2 cellular contexts compared by ENCODE assay signal in the genomic region with DNA sequence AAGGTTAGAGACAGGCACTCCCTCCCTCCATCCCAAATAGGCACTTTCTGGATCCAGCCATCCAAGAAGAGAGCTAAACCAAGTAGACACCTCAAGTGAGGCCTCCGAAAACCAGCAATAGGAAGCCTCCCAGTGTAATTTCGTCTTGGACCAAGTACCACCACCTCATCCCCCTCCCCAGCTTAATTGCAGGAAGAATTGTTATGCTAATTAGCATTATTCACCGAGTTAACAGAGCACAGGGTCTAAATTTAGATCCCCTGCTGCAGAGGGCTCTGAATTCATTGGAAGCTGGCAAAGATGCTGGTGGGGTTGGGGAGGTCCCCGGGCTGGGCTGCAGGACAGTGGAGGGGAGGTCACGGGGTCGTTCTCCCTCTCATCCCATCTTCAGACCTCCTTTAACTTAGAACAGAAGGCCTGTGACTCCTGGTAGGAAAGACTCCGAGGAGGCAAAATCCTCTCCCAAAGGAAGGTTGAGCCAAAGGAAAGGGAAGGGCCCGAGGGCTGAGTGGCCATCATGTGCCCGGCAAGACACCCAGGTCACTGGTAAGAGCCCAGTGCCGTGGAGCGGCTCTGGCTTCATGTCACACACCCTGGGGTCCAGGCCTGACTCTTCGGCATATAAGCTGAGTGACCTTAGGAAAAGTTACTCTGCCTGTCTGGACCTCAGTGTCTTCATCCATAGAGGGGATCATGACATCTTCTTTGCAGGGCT.
A peak's percentile ranks its signal among the peaks of the same experiment; 100 is the strongest.
TF ChIP-seq lines count a peak whose summit lies in the region.

No MANE protein-coding gene starts in this region.

TF ChIP-seq in GM23338, 12 proteins besides CTCF, POLR2A, EP300 and RAD21 (continued from another document):
- peak; percentile 3; the same call in 1 of the 2 replicates for TF ChIP-seq NANOG (IDR thresholded peaks at IDR 0.05; ENCODE audit: borderline replicate concordance)
- TF ChIP-seq ZNF114 (CRISPR knock-in tag; IDR thresholded peaks at IDR 0.05): no peak
- no peak for TF ChIP-seq STAT1 (IDR thresholded peaks at IDR 0.05; ENCODE audit: unreplicated experiment)
- TF ChIP-seq, protein P1, sequence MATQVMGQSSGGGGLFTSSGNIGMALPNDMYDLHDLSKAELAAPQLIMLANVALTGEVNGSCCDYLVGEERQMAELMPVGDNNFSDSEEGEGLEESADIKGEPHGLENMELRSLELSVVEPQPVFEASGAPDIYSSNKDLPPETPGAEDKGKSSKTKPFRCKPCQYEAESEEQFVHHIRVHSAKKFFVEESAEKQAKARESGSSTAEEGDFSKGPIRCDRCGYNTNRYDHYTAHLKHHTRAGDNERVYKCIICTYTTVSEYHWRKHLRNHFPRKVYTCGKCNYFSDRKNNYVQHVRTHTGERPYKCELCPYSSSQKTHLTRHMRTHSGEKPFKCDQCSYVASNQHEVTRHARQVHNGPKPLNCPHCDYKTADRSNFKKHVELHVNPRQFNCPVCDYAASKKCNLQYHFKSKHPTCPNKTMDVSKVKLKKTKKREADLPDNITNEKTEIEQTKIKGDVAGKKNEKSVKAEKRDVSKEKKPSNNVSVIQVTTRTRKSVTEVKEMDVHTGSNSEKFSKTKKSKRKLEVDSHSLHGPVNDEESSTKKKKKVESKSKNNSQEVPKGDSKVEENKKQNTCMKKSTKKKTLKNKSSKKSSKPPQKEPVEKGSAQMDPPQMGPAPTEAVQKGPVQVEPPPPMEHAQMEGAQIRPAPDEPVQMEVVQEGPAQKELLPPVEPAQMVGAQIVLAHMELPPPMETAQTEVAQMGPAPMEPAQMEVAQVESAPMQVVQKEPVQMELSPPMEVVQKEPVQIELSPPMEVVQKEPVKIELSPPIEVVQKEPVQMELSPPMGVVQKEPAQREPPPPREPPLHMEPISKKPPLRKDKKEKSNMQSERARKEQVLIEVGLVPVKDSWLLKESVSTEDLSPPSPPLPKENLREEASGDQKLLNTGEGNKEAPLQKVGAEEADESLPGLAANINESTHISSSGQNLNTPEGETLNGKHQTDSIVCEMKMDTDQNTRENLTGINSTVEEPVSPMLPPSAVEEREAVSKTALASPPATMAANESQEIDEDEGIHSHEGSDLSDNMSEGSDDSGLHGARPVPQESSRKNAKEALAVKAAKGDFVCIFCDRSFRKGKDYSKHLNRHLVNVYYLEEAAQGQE (IDR thresholded peaks at IDR 0.05; ENCODE audit: unreplicated experiment): no peak

TF ChIP-seq in H1, 55 proteins besides CTCF, POLR2A, EP300 and RAD21 (continued from another document):
- TF ChIP-seq, protein P2, sequence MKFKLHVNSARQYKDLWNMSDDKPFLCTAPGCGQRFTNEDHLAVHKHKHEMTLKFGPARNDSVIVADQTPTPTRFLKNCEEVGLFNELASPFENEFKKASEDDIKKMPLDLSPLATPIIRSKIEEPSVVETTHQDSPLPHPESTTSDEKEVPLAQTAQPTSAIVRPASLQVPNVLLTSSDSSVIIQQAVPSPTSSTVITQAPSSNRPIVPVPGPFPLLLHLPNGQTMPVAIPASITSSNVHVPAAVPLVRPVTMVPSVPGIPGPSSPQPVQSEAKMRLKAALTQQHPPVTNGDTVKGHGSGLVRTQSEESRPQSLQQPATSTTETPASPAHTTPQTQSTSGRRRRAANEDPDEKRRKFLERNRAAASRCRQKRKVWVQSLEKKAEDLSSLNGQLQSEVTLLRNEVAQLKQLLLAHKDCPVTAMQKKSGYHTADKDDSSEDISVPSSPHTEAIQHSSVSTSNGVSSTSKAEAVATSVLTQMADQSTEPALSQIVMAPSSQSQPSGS (IDR thresholded peaks at IDR 0.05; ENCODE audit: low read length): no peak
- TF ChIP-seq GTF2F1 (IDR thresholded peaks at IDR 0.05; ENCODE audit: borderline replicate concordance, low read depth, low read length) (no peak), SRF (IDR thresholded peaks at IDR 0.05; ENCODE audit: low read depth, low read length) (no peak), FOSL1 (IDR thresholded peaks at IDR 0.05; ENCODE audit: insufficient read depth, low read depth, low read length) (no peak), RFX5 (IDR thresholded peaks at IDR 0.05; ENCODE audit: borderline replicate concordance, low read depth, low read length) (no peak), SAP30 (IDR thresholded peaks at IDR 0.05; ENCODE audit: insufficient read depth, insufficient replicate concordance, low read length) (no peak), EZH2 (IDR thresholded peaks at IDR 0.05; ENCODE audit: low read depth, low read length, severe bottlenecking) (no peak), KDM4A (IDR thresholded peaks at IDR 0.05; ENCODE audit: low read depth, low read length, severe bottlenecking) (no peak), SIN3A (conservative IDR thresholded peaks at IDR 0.05 in 1 of 2, IDR thresholded peaks at IDR 0.05 in 1 of 2; ENCODE audit: low read depth in 1 of 2, low read length in 2 of 2) (no peak), BACH1 (IDR thresholded peaks at IDR 0.05; ENCODE audit: low read length) (no peak), HDAC2 (IDR thresholded peaks at IDR 0.05; ENCODE audit: borderline replicate concordance in 1 of 2, low read depth in 2 of 2, low read length in 2 of 2) (no peak), BCL11A (IDR thresholded peaks at IDR 0.05; ENCODE audit: low read depth in 2 of 2, low read length in 2 of 2) (no peak), YY1 (IDR thresholded peaks at IDR 0.05; ENCODE audit: low read depth, low read length) (no peak), MAFK (IDR thresholded peaks at IDR 0.05; ENCODE audit: low read depth, low read length) (no peak)
- TF ChIP-seq, protein P3, sequence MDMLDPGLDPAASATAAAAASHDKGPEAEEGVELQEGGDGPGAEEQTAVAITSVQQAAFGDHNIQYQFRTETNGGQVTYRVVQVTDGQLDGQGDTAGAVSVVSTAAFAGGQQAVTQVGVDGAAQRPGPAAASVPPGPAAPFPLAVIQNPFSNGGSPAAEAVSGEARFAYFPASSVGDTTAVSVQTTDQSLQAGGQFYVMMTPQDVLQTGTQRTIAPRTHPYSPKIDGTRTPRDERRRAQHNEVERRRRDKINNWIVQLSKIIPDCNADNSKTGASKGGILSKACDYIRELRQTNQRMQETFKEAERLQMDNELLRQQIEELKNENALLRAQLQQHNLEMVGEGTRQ (IDR thresholded peaks at IDR 0.05; ENCODE audit: low read length): no peak
